In genomic region chr9:121577201-121577600, GRCh38 we compare ENCODE assay signal across 25 cellular contexts.
DNase-seq lines count a peak whose midpoint lies in the region; ATAC-seq and TF ChIP-seq lines count a peak whose summit lies in the region.
"Had no signal": no experiment of that assay in that cellular context is flagged by ENCODE, and none has a peak within 500 bp of the region (broad histone marks: within the 10 kb centered on the region; RNA-seq: fewer than 3 reads in every experiment).

No MANE protein-coding gene starts in this region.

- H3K4me3 ChIP-seq in right atrium auricular region, result no peak overlapping the region
- no peak overlapping the region for H3K4me3 ChIP-seq in prostate gland
- H3K4me3 ChIP-seq in trophoblast cell (ENCODE audit: low read depth, low read length), result no peak overlapping the region
- H3K4me3 ChIP-seq: A549, ovary, Peyer's patch, SJSA1, skin epidermis had no signal

- no peak overlapping the region for H3K4me2 ChIP-seq in trophoblast cell (ENCODE audit: low read length)
- H3K4me2 ChIP-seq: A549 had no signal

- H3K79me1 ChIP-seq in trophoblast cell (ENCODE audit: low read length), result no peaks in the 10 kb centered on the region

- no peak overlapping the region for H3K9ac ChIP-seq in trophoblast cell (ENCODE audit: low read length)

- H4K91ac ChIP-seq in trophoblast cell (ENCODE audit: low read depth, low read length), result no peak overlapping the region

- H3K27me3 Mint-ChIP-seq in WTC11 (ENCODE audit: low read depth), result peaks cover 3% of the 10 kb centered on the region
- H3K27me3 Mint-ChIP-seq: activated CD4-positive, alpha-beta T cell treated with anti-CD3 and anti-CD28 coated beads, Interleukin-2, amount 10 ng/mL, durations not matched to agents 24 days and 14 days had no signal

- H3K18ac ChIP-seq in trophoblast cell (ENCODE audit: low read length), result no peak overlapping the region

- in situ Hi-C loops in G401 (cut with HindIII; ENCODE audit: low sequenced_read_pairs), result no loop called here

- H3K9me3 ChIP-seq in right atrium auricular region (no peaks in the 10 kb centered on the region), prostate gland (no peaks in the 10 kb centered on the region), trophoblast cell (ENCODE audit: insufficient read depth, low read depth, low read length) (no peaks in the 10 kb centered on the region)
- H3K9me3 ChIP-seq: A549, ovary, Peyer's patch, SJSA1 had no signal

- intact Hi-C loops in prostate gland (cut with DNase I), result no loop called here

- no peak overlapping the region for H2AK5ac ChIP-seq in trophoblast cell (ENCODE audit: low read length)

- TF ChIP-seq CTCF in right atrium auricular region (IDR thresholded peaks at IDR 0.05), result no peak
- no peak for TF ChIP-seq CTCF in prostate gland (IDR thresholded peaks at IDR 0.05)
- TF ChIP-seq CTCF in WTC11 (IDR thresholded peaks at IDR 0.05), result no peak

- H2AFZ ChIP-seq in trophoblast cell (ENCODE audit: insufficient read depth, low read length, poor library complexity), result no peak overlapping the region

- H3K36me3 ChIP-seq in right atrium auricular region (no peaks in the 10 kb centered on the region), prostate gland (no peaks in the 10 kb centered on the region), trophoblast cell (ENCODE audit: control insufficient read depth in 1 of 2, insufficient read depth in 2 of 2, low read length in 2 of 2) (no peaks in the 10 kb centered on the region)
- H3K36me3 ChIP-seq: ovary, Peyer's patch, SJSA1 had no signal

- POLR2A ChIA-PET in WTC11 (lab: Charles Lee), result interaction anchor here (1.2 kb wide), 1 partner anchor 21 kb away, joined by 3 read pairs; no protein-coding TSS in a partner anchor

- DNase-seq in G401 (ENCODE audit: low spot score), result peak; percentile 61
- DNase-seq in ecto neural progenitor cell (ENCODE audit: low spot score), result peak; percentile 52
- no peak for DNase-seq in right atrium auricular region (ENCODE audit: low spot score)
- DNase-seq in prostate gland (ENCODE audit: low spot score), result no peak
- DNase-seq in D341Med (ENCODE audit: low spot score), result no peak
- DNase-seq in WTC11 (ENCODE audit: low spot score), result no peak
- no peak for DNase-seq in trophoblast cell
- no peak for DNase-seq in nucleus accumbens (lab: John Stamatoyannopoulos, UW)
- DNase-seq: activated CD4-positive, alpha-beta T cell treated with anti-CD3 and anti-CD28 coated beads, Interleukin-2, amount 10 ng/mL, durations not matched to agents 24 days and 14 days; GF-D8; GOT3; NCI-H1694; NCI-H510A; NK-92 treated with Interleukin-12 subunit alpha and Interleukin-12 subunit beta, amount 100 ng/mL, for 24 hours; Peyer's patch; T-helper 17 cell had no signal

- no peak overlapping the region for H2BK5ac ChIP-seq in trophoblast cell (ENCODE audit: low read depth, low read length, poor library complexity)

- H3K27ac ChIP-seq in right atrium auricular region, result peak overlapping the region; percentile 31 to 40
- H3K27ac ChIP-seq in prostate gland, result peak overlapping the region; percentile 6 to 34
- H3K27ac ChIP-seq in trophoblast cell (ENCODE audit: low read depth, low read length), result no peak overlapping the region
- H3K27ac ChIP-seq: A549, Peyer's patch, SJSA1, skin epidermis had no signal

- no peak overlapping the region for H4K12ac ChIP-seq in trophoblast cell (ENCODE audit: low read depth, low read length)

- WGBS in prostate gland, result 74% methylated on average over 17 of the region's 17 CpGs
- no CpG with 5 or more reads among the region's 17 CpGs for WGBS in trophoblast cell (ENCODE audit: extremely low coverage, insufficient coverage, insufficient read length)

- CTCF ChIA-PET in WTC11 (lab: Charles Lee), result interaction anchor here (0.7 to 2.6 kb wide), 8 partner anchors 16 to 119 kb away, joined by 3 to 17 read pairs (median 4); no protein-coding TSS in a partner anchor

- peaks cover 23% of the 10 kb centered on the region for H3K4me1 Mint-ChIP-seq in WTC11
- H3K4me1 Mint-ChIP-seq: activated CD4-positive, alpha-beta T cell treated with anti-CD3 and anti-CD28 coated beads, Interleukin-2, amount 10 ng/mL, durations not matched to agents 24 days and 14 days; activated naive CD4-positive, alpha-beta T cell treated with anti-CD3 and anti-CD28 coated beads, Interleukin-2, amount 50 U/mL, for 24 hours; B cell; memory B cell had no signal

- peaks cover 0 to 34% of the 10 kb centered on the region in 2 donors for H3K4me1 ChIP-seq in right atrium auricular region
- no peaks in the 10 kb centered on the region for H3K4me1 ChIP-seq in prostate gland (replicated peaks)
- H3K4me1 ChIP-seq in trophoblast cell (ENCODE audit: control insufficient read depth in 1 of 2, insufficient read depth in 2 of 2, low read length in 2 of 2), result no peaks in the 10 kb centered on the region
- H3K4me1 ChIP-seq: A549, Peyer's patch, SJSA1 had no signal

- no peak for TF ChIP-seq POLR2A in prostate gland (IDR thresholded peaks at IDR 0.05)

- H3K4ac ChIP-seq in trophoblast cell (ENCODE audit: low read depth, low read length), result no peak overlapping the region

- no peaks in the 10 kb centered on the region for H3K79me2 ChIP-seq in trophoblast cell (ENCODE audit: control insufficient read depth, insufficient read depth, low read length, poor library complexity)

- H4K8ac ChIP-seq in trophoblast cell (ENCODE audit: low read depth, low read length), result no peak overlapping the region

- no peaks in the 10 kb centered on the region for H3K36me3 Mint-ChIP-seq in WTC11
- H3K36me3 Mint-ChIP-seq: activated naive CD4-positive, alpha-beta T cell treated with anti-CD3 and anti-CD28 coated beads, Interleukin-2, amount 50 U/mL, for 24 hours; memory B cell had no signal

- no peak for ATAC-seq in WTC11
- ATAC-seq: A549, T-helper 17 cell had no signal

- H3K27ac Mint-ChIP-seq in WTC11, result no peak overlapping the region
- H3K27ac Mint-ChIP-seq: activated CD4-positive, alpha-beta T cell treated with anti-CD3 and anti-CD28 coated beads, Interleukin-2, amount 10 ng/mL, durations not matched to agents 24 days and 14 days; activated naive CD4-positive, alpha-beta T cell treated with anti-CD3 and anti-CD28 coated beads, Interleukin-2, amount 50 U/mL, for 24 hours; activated T-helper 1 cell treated with anti-CD3 and anti-CD28 coated beads, Interleukin-12 subunit alpha, Interleukin-12 subunit beta, Interleukin-2, Interleukin-4 antibody, amounts not matched to agents 30 ng/mL and 10 ng/mL and 1 ng/mL, durations not matched to agents 14 hours and 24 hours and 36 hours; B cell; dendritic cell treated with granulocyte-macrophage colony-stimulating factor and Interleukin-4, amounts not matched to agents 40 ng/mL and 50 ng/mL, for 4 days; memory B cell; T-helper 17 cell had no signal

- no peak overlapping the region for H2BK120ac ChIP-seq in trophoblast cell (ENCODE audit: insufficient read depth, low read length, poor library complexity)

- no peak overlapping the region for H3K14ac ChIP-seq in trophoblast cell (ENCODE audit: low read length)

- H3K23ac ChIP-seq in trophoblast cell (ENCODE audit: low read length), result no peak overlapping the region

- H2BK12ac ChIP-seq in trophoblast cell (ENCODE audit: low read length), result no peak overlapping the region

- H3K9me3 Mint-ChIP-seq in WTC11, result no peaks in the 10 kb centered on the region
- H3K9me3 Mint-ChIP-seq: activated CD4-positive, alpha-beta T cell treated with anti-CD3 and anti-CD28 coated beads, Interleukin-2, amount 10 ng/mL, durations not matched to agents 24 days and 14 days; activated naive CD4-positive, alpha-beta T cell treated with anti-CD3 and anti-CD28 coated beads, Interleukin-2, amount 50 U/mL, for 24 hours; activated T-helper 1 cell treated with anti-CD3 and anti-CD28 coated beads, Interleukin-12 subunit alpha, Interleukin-12 subunit beta, Interleukin-2, Interleukin-4 antibody, amounts not matched to agents 30 ng/mL and 10 ng/mL and 1 ng/mL, durations not matched to agents 14 hours and 24 hours and 36 hours; dendritic cell treated with granulocyte-macrophage colony-stimulating factor and Interleukin-4, amounts not matched to agents 40 ng/mL and 50 ng/mL, for 4 days; memory B cell had no signal

- H3K4me3 Mint-ChIP-seq in WTC11, result no peak overlapping the region
- H3K4me3 Mint-ChIP-seq: activated CD4-positive, alpha-beta T cell treated with anti-CD3 and anti-CD28 coated beads, Interleukin-2, amount 10 ng/mL, durations not matched to agents 24 days and 14 days; activated naive CD4-positive, alpha-beta T cell treated with anti-CD3 and anti-CD28 coated beads, Interleukin-2, amount 50 U/mL, for 24 hours; activated T-helper 1 cell treated with anti-CD3 and anti-CD28 coated beads, Interleukin-12 subunit alpha, Interleukin-12 subunit beta, Interleukin-2, Interleukin-4 antibody, amounts not matched to agents 30 ng/mL and 10 ng/mL and 1 ng/mL, durations not matched to agents 14 hours and 24 hours and 36 hours; B cell; dendritic cell treated with granulocyte-macrophage colony-stimulating factor and Interleukin-4, amounts not matched to agents 40 ng/mL and 50 ng/mL, for 4 days; memory B cell; T-helper 17 cell had no signal

- H3K27me3 ChIP-seq in right atrium auricular region, result no peaks in the 10 kb centered on the region
- no peaks in the 10 kb centered on the region for H3K27me3 ChIP-seq in prostate gland (replicated peaks; ENCODE audit: insufficient read depth)
- no peaks in the 10 kb centered on the region for H3K27me3 ChIP-seq in trophoblast cell (ENCODE audit: insufficient read depth, low read length)
- H3K27me3 ChIP-seq: ovary, Peyer's patch, SJSA1 had no signal

TF ChIP-seq in WTC11, 78 proteins besides CTCF, POLR2A, EP300 and RAD21:
- TF ChIP-seq, protein P1, sequence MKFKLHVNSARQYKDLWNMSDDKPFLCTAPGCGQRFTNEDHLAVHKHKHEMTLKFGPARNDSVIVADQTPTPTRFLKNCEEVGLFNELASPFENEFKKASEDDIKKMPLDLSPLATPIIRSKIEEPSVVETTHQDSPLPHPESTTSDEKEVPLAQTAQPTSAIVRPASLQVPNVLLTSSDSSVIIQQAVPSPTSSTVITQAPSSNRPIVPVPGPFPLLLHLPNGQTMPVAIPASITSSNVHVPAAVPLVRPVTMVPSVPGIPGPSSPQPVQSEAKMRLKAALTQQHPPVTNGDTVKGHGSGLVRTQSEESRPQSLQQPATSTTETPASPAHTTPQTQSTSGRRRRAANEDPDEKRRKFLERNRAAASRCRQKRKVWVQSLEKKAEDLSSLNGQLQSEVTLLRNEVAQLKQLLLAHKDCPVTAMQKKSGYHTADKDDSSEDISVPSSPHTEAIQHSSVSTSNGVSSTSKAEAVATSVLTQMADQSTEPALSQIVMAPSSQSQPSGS (CRISPR knock-in tag; IDR thresholded peaks at IDR 0.05; ENCODE audit: borderline replicate concordance, low read depth), result no peak
- TF ChIP-seq ZMAT4 (CRISPR knock-in tag; IDR thresholded peaks at IDR 0.05) (no peak), TCF7 (CRISPR knock-in tag; IDR thresholded peaks at IDR 0.05; ENCODE audit: low read depth) (no peak)
TF ChIP-seq in WTC11: peak in this region for 0.

Comparison
In these comparisons a context has a peak if more than half of its experiments do, and no peak if none do; other contexts are left out.
1. DNase-seq: peak in G401 (single experiment) and ecto neural progenitor cell (single experiment); none in right atrium auricular region (single experiment), prostate gland (single experiment), D341Med (single experiment), WTC11 (single experiment), trophoblast cell (0 of 2) and nucleus accumbens (0 of 56).